Comparison of ENCODE assay signal across 14 cellular contexts in the genomic region with DNA sequence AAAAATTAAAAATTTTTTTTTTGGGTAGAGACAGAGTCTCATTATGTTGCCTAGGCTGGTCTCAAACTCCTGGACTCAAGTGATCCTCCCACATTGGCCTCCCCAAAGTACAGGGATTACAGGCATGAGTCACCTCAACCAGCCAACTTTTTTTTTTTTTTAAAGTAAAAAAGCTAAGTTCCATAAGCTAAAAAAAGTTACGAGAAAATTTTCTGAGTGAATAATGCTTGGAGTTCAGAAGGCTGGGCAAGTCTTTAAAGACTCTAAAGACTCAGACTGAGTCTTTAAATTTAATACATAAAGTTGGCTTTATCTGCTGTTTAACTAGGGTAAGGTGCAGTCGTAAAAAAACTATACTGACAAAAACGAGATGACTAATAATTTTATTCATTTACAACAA. TPM values are rescaled to one million over a fixed set of nuclear protein-coding genes. Genes with fewer than 3 reads are reported as not detected.
DNase-seq lines count a peak whose midpoint lies in the region; ATAC-seq, FAIRE-seq and TF ChIP-seq lines count a peak whose summit lies in the region.
"Had no signal": no experiment of that assay in that cellular context is flagged by ENCODE, and none has a peak within 500 bp of the region (broad histone marks: within the 10 kb centered on the region; RNA-seq: fewer than 3 reads in every experiment).

No MANE protein-coding gene starts in this region.

- H3K9me3 ChIP-seq in K562 (replicated peaks; ENCODE audit: control insufficient read depth, insufficient read depth, low read depth, low read length) (no peaks in the 10 kb centered on the region), neural cell (ENCODE audit: low read length) (no peaks in the 10 kb centered on the region)
- H3K9me3 ChIP-seq: MG63, SJCRH30, vagina had no signal

- H3K36me3 ChIP-seq in K562 (ENCODE audit: control insufficient read depth, insufficient read depth, low read length) (peaks cover 66% of the 10 kb centered on the region), neural cell (ENCODE audit: insufficient read depth, low read length) (peaks cover 5% of the 10 kb centered on the region)

- H3K9ac ChIP-seq in K562 (ENCODE audit: insufficient read depth in 1 of 2, low read depth in 2 of 2, low read length in 2 of 2) (no peak overlapping the region), neural cell (ENCODE audit: low read length) (no peak overlapping the region)

- WGBS in K562 (ENCODE audit: insufficient coverage, low coverage, missing lambda C conversion rate) = 63% methylated on average over 3 of the region's 3 CpGs

- H3K27ac Mint-ChIP-seq in activated CD4-positive, alpha-beta T cell treated with anti-CD3 and anti-CD28 coated beads, Interleukin-2, amount 10 ng/mL, durations not matched to agents 24 days and 14 days = peak overlapping the region; percentile 13

- no peaks in the 10 kb centered on the region for H3K9me3 Mint-ChIP-seq in activated CD4-positive, alpha-beta T cell treated with anti-CD3 and anti-CD28 coated beads, Interleukin-2, amount 10 ng/mL, durations not matched to agents 24 days and 14 days

- H3K79me2 ChIP-seq in K562 (ENCODE audit: control insufficient read depth, insufficient read depth, low read length) = peaks cover 98% of the 10 kb centered on the region
- H3K79me2 ChIP-seq in neural cell (replicated peaks; ENCODE audit: insufficient read depth, low read length) = peaks cover 96% of the 10 kb centered on the region

- no peak overlapping the region for H3K4me2 ChIP-seq in K562 (ENCODE audit: insufficient read depth, low read length)
- no peak overlapping the region for H3K4me2 ChIP-seq in neural cell (ENCODE audit: low read length)

- no peak for ATAC-seq in K562
- no peak for ATAC-seq in HG03196 (IDR thresholded peaks at IDR 0.05; ENCODE audit: unreplicated experiment)
- ATAC-seq in HG03159 (IDR thresholded peaks at IDR 0.05; ENCODE audit: unreplicated experiment) = no peak

- TF ChIP-seq POLR2A in K562 (conservative IDR thresholded peaks at IDR 0.05) = no peak

- no peak for TF ChIP-seq CTCF in K562 (IDR thresholded peaks at IDR 0.05 in 2 of 3, conservative IDR thresholded peaks at IDR 0.05 in 1 of 3; ENCODE audit: insufficient read depth in 2 of 3, low read depth in 1 of 3, low read length in 3 of 3)
- no peak for TF ChIP-seq CTCF in neural cell (IDR thresholded peaks at IDR 0.05; ENCODE audit: poor library complexity, severe bottlenecking)
- TF ChIP-seq CTCF in dorsolateral prefrontal cortex (IDR thresholded peaks at IDR 0.05 in 54 of 56, conservative IDR thresholded peaks at IDR 0.05 in 2 of 56; ENCODE audit: low read depth in 1 of 56, partially characterized antibody in 56 of 56) = no peak

- BruUV-seq in K562 (replicated peaks; lab: Mats Ljungman, UMichigan) = no TSS peak

- peaks cover 3% of the 10 kb centered on the region for H4K20me1 ChIP-seq in K562 (replicated peaks; ENCODE audit: control insufficient read depth, insufficient read depth, low read length)
- H4K20me1 ChIP-seq in neural cell (ENCODE audit: insufficient read depth) = peaks cover 44% of the 10 kb centered on the region

- no peak overlapping the region for H3K27ac ChIP-seq in K562 (ENCODE audit: extremely low read depth, low read depth, low read length)
- no peak overlapping the region for H3K27ac ChIP-seq in neural cell (ENCODE audit: low read length)
- peak overlapping the region in 1 of 59 donors; percentile 35 for H3K27ac ChIP-seq in dorsolateral prefrontal cortex
- H3K27ac ChIP-seq: SJCRH30, vagina had no signal

- CTCF ChIA-PET in K562 (lab: Yijun Ruan, JAX; ENCODE audit: low intra/inter-chr PET ratio) = no interaction called here

- no peak overlapping the region for H2AFZ ChIP-seq in K562 (ENCODE audit: low read depth, low read length)
- H2AFZ ChIP-seq in neural cell (ENCODE audit: low read depth, low read length) = no peak overlapping the region

- no peaks in the 10 kb centered on the region for H3K9me2 ChIP-seq in neural cell (ENCODE audit: insufficient read depth, low read length)

- peaks cover 47% of the 10 kb centered on the region for H3K36me3 Mint-ChIP-seq in activated CD4-positive, alpha-beta T cell treated with anti-CD3 and anti-CD28 coated beads, Interleukin-2, amount 10 ng/mL, durations not matched to agents 24 days and 14 days (ENCODE audit: low read depth)

- peaks cover 3% of the 10 kb centered on the region for H3F3A ChIP-seq in neural cell (ENCODE audit: insufficient read depth, low read length, poor library complexity, severe bottlenecking)

- H3K4me3 ChIP-seq in K562 (no peak overlapping the region), neural cell (ENCODE audit: low read length) (peak overlapping the region; percentile 34), dorsolateral prefrontal cortex (peak overlapping the region in 5 of 59 donors; percentile 7 to 39 (median 23))
- H3K4me3 ChIP-seq: lung, MG63, SJCRH30 had no signal

- TF ChIP-seq RAD21 in K562 (CRISPR knock-in tag; conservative IDR thresholded peaks at IDR 0.05 in 1 of 2, IDR thresholded peaks at IDR 0.05 in 1 of 2) (no peak), neural cell (conservative IDR thresholded peaks at IDR 0.05) (no peak)

- no peaks in the 10 kb centered on the region for H3K27me3 Mint-ChIP-seq in activated CD4-positive, alpha-beta T cell treated with anti-CD3 and anti-CD28 coated beads, Interleukin-2, amount 10 ng/mL, durations not matched to agents 24 days and 14 days

- peaks cover 30% of the 10 kb centered on the region for H3K4me1 Mint-ChIP-seq in activated CD4-positive, alpha-beta T cell treated with anti-CD3 and anti-CD28 coated beads, Interleukin-2, amount 10 ng/mL, durations not matched to agents 24 days and 14 days

- H3K27me3 ChIP-seq in K562 (ENCODE audit: control insufficient read depth in 2 of 2, insufficient read depth in 2 of 2, low read length in 2 of 2) (no peaks in the 10 kb centered on the region), neural cell (ENCODE audit: insufficient read depth, low read depth, low read length) (no peaks in the 10 kb centered on the region), dorsolateral prefrontal cortex (no peaks in the 10 kb centered on the region)
- H3K27me3 ChIP-seq: MG63, SJCRH30, vagina had no signal

- FAIRE-seq in K562 (lab: Jason Lieb, UNC) = no peak
- FAIRE-seq: H1 had no signal

- intact Hi-C loops in activated CD4-positive, alpha-beta T cell treated with anti-CD3 and anti-CD28 coated beads, Interleukin-2, amount 10 ng/mL, durations not matched to agents 24 days and 14 days (cut with micrococcal nuclease) = loop anchor here (5.0 to 10.0 kb wide), 2 partner anchors 91 to 213 kb away; a partner anchor contains a TSS
- intact Hi-C loops in K562 (cut with micrococcal nuclease) (no loop called here), dorsolateral prefrontal cortex (cut with DNase I) (no loop called here)

- in situ Hi-C loops in K562 (cut with MboI) = no loop called here

- H3K4me3 Mint-ChIP-seq in activated CD4-positive, alpha-beta T cell treated with anti-CD3 and anti-CD28 coated beads, Interleukin-2, amount 10 ng/mL, durations not matched to agents 24 days and 14 days = peak overlapping the region; percentile 20

- H3K4me1 ChIP-seq in K562 (replicated peaks in 1 of 2; ENCODE audit: control insufficient read depth in 2 of 2, insufficient read depth in 2 of 2, low read length in 2 of 2) = peaks cover 2 to 8% of the 10 kb centered on the region in 2 experiments; a peak in 3 of 5 replicates
- H3K4me1 ChIP-seq: SJCRH30 had no signal

- POLR2A ChIA-PET in K562 (lab: Yijun Ruan, JAX) = interaction anchor here (1.3 kb wide), 1 partner anchor 40 kb away, joined by 4 read pairs; no protein-coding TSS in a partner anchor

- no peak for DNase-seq in activated CD4-positive, alpha-beta T cell treated with anti-CD3 and anti-CD28 coated beads, Interleukin-2, amount 10 ng/mL, durations not matched to agents 24 days and 14 days
- no peak for DNase-seq in activated CD4-positive, alpha-beta T cell treated with anti-CD3 and anti-CD28 coated beads, Interleukin-2, amount 50 U/mL, for 4 hours
- DNase-seq in LoVo (ENCODE audit: low spot score) (peak; percentile 14), K562 (ENCODE audit: extremely low read depth in 1 of 4, low spot score in 3 of 4) (peak in 1 of 4 experiments; percentile 45), dorsolateral prefrontal cortex (no peak)
- DNase-seq: MG63, NCI-H510A had no signal

- no peaks in the 10 kb centered on the region for H3K9me1 ChIP-seq in K562 (ENCODE audit: control insufficient read depth, insufficient read depth, low read length)

- no peak for TF ChIP-seq EP300 in K562 (IDR thresholded peaks at IDR 0.05; ENCODE audit: low read length)
- TF ChIP-seq EP300 in neural cell (conservative IDR thresholded peaks at IDR 0.05; ENCODE audit: poor library complexity, severe bottlenecking) = no peak

TF ChIP-seq in neural cell, 6 proteins besides CTCF, POLR2A, EP300 and RAD21 (continues in another document):
- TF ChIP-seq TAF1 (IDR thresholded peaks at IDR 0.05; ENCODE audit: low read depth) = no peak
- no peak for TF ChIP-seq POLR2AphosphoS5 (IDR thresholded peaks at IDR 0.05)
- TF ChIP-seq SMC3 (conservative IDR thresholded peaks at IDR 0.05; ENCODE audit: poor library complexity) = no peak

RNA-seq across cellular contexts. Expression of a gene that starts 5.6 kb away (rescaled TPM):
- 117 TPM in 2 replicates for total RNA-seq in activated CD4-positive, alpha-beta T cell treated with anti-CD3 and anti-CD28 coated beads, Interleukin-2, amount 10 ng/mL, durations not matched to agents 24 days and 14 days
- 109 and 203 TPM in 2 replicates for total RNA-seq in K562 (2011; cell fraction: chromatin; rRNA removed; ENCODE audit: low replicate concordance)
- 59.6 and 63.2 TPM in 2 replicates for total RNA-seq in K562 (2011; cell fraction: nucleolus; rRNA removed)
- total RNA-seq in K562 (2011; cell fraction: nucleoplasm; rRNA removed) = 92.8 and 138 TPM in 2 replicates
- total RNA-seq in K562 (2014; rRNA removed) = 37.5 and 37.7 TPM in 2 replicates
- 76.6 and 85.4 TPM in 2 replicates for total RNA-seq in K562 (2014; rRNA removed; fragmentation: Illumina TruSeq; extraction: Trizol)
- 56.8 and 62.6 TPM in 2 replicates for total RNA-seq in K562 (2015; rRNA removed; fragmentation: Illumina TruSeq; extraction: Trizol)
- total RNA-seq in K562 (2021) = 87.9 and 102 TPM in 2 replicates
- polyA plus RNA-seq in K562 (2011; rRNA removed) = 55.3 and 65.6 TPM in 2 replicates
- 12.6 and 25.4 TPM in 2 replicates for polyA plus RNA-seq in K562 (2011; cell fraction: cytosol; rRNA removed)
- 16.3 and 23.1 TPM in 2 replicates for polyA plus RNA-seq in K562 (2011; cell fraction: nucleus; rRNA removed)
- 25.0 and 35.6 TPM in 2 replicates for polyA plus RNA-seq in K562 (2012)
- polyA plus RNA-seq in K562 (2014; fragmentation: Illumina TruSeq; extraction: Trizol) = 54.3 and 58.2 TPM in 2 replicates
- 10 to 100 TPM in 1 of 2 experiments, 1 to 10 TPM in 1; 10.0 to 15.5 TPM for polyA plus RNA-seq in K562 (2014; fragmentation: Nextera tagmentation; extraction: Ambion mirVana)
- 24.6 and 27.4 TPM in 2 replicates for polyA plus RNA-seq in K562 (2014; rRNA removed)
- polyA minus RNA-seq in K562 (2011; rRNA and poly(A)+ RNA removed) = 261 and 264 TPM in 2 replicates
- 49.8 and 75.0 TPM in 2 replicates for polyA minus RNA-seq in K562 (2011; cell fraction: cytosol; rRNA and poly(A)+ RNA removed)
- 30.6 and 61.4 TPM in 2 replicates for polyA minus RNA-seq in K562 (2011; cell fraction: nucleus; rRNA and poly(A)+ RNA removed)
- 75.8 and 76.1 TPM in 2 replicates for polyA plus RNA-seq in neural cell
- polyA minus RNA-seq in neural cell = 468 and 562 TPM in 2 replicates
- total RNA-seq in dorsolateral prefrontal cortex = 100 to 1,000 TPM; 139 to 229 (median 190) TPM
